ENCODE assay signal across 9 cellular contexts in genomic region chrX:15468036-15468435, GRCh38. TPM values are rescaled to one million over a fixed set of nuclear protein-coding genes. Genes with fewer than 3 reads are reported as not detected.
DNase-seq lines count a peak whose midpoint lies in the region; ATAC-seq and TF ChIP-seq lines count a peak whose summit lies in the region.
"Had no signal": no experiment of that assay in that cellular context is flagged by ENCODE, and none has a peak within 500 bp of the region (broad histone marks: within the 10 kb centered on the region; RNA-seq: fewer than 3 reads in every experiment).

No MANE protein-coding gene starts in this region.

- DNase-seq in GM12865 (ENCODE audit: low read depth) (peak; percentile 30), NCI-H2107 treated with DMSO at 0.1 percent for 48 hours (lab: John Stamatoyannopoulos, UW; ENCODE audit: unreplicated experiment) (peak; percentile 29), cerebellum (ENCODE audit: low spot score) (peak; percentile 10), medulla oblongata (ENCODE audit: extremely low spot score) (peak; percentile 43), NCI-H1048 (lab: John Stamatoyannopoulos, UW) (no peak), immature natural killer cell (no peak)

- H3K27me3 Mint-ChIP-seq in immature natural killer cell (ENCODE audit: low read depth in 3 of 3) = peaks cover 2 to 4% (median 4%) of the 10 kb centered on the region in 3 donors

- peaks cover 0 to 2% (median 0%) of the 10 kb centered on the region in 6 donors for H3K9me3 Mint-ChIP-seq in immature natural killer cell

- no peaks in the 10 kb centered on the region for H3K4me1 Mint-ChIP-seq in immature natural killer cell

- H3K4me3 ChIP-seq in GM12865 (ENCODE audit: low read depth, low read length) = no peak overlapping the region
- H3K4me3 ChIP-seq: PC-9 had no signal

- no peak for ATAC-seq in GM18868 (IDR thresholded peaks at IDR 0.05; ENCODE audit: unreplicated experiment)
- no peak for ATAC-seq in HG03139 (IDR thresholded peaks at IDR 0.05; ENCODE audit: unreplicated experiment)

- H3K36me3 Mint-ChIP-seq in immature natural killer cell = no peaks in the 10 kb centered on the region

- TF ChIP-seq CTCF in GM12865 (IDR thresholded peaks at IDR 0.05; ENCODE audit: insufficient read depth, low read depth, low read length, missing control alignments) = peak; percentile 24

- no peak overlapping the region for H3K4me3 Mint-ChIP-seq in immature natural killer cell

- no peak overlapping the region for H3K27ac Mint-ChIP-seq in immature natural killer cell

RNA-seq across cellular contexts. Expression of gene PIR, which starts 25.1 kb away (rescaled TPM):
- total RNA-seq in cerebellum = 1.7 TPM
- under 1 TPM in 1 of 3 donors, not detected in 2; 0.76 TPM for polyA plus RNA-seq in immature natural killer cell

RNA-seq across cellular contexts. Expression of gene BMX, which starts 32.6 kb away (rescaled TPM):
- 0.09 TPM for total RNA-seq in cerebellum
- not detected for polyA plus RNA-seq in immature natural killer cell
- total RNA-seq: PC-9 had no signal

Comparison
In these comparisons a context has a peak if more than half of its experiments do, and no peak if none do; other contexts are left out.
1. DNase-seq: peak in GM12865 (single experiment), NCI-H2107 treated with DMSO at 0.1 percent for 48 hours (single experiment), cerebellum (single experiment) and medulla oblongata (single experiment); none in NCI-H1048 (single experiment) and immature natural killer cell (0 of 3).